7 cellular contexts compared by ENCODE assay signal in genomic region chr11:64876835-64877341, GRCh38. TPM values are rescaled to one million over a fixed set of nuclear protein-coding genes. Genes with fewer than 3 reads are reported as not detected.
DNase-seq lines count a peak whose midpoint lies in the region; TF ChIP-seq lines count a peak whose summit lies in the region.

No MANE protein-coding gene starts in this region.

- DNase-seq in glomerular visceral epithelial cell (ENCODE audit: extremely low spot score) = peak; percentile 60
- no peak for DNase-seq in sigmoid colon
- DNase-seq in NOMO-1 (lab: John Stamatoyannopoulos, UW; ENCODE audit: unreplicated experiment in 2 of 2) = no peak
- no peak for DNase-seq in activated gamma-delta T cell treated with Interleukin-2 at 50 U/mL for 16 hours
- DNase-seq in activated CD4-positive, alpha-beta T cell treated with anti-CD3 and anti-CD28 coated beads, Interleukin-2, amount 50 U/mL, for 4 hours = no peak

- no peaks in the 10 kb centered on the region for H3K27me3 ChIP-seq in sigmoid colon

- TF ChIP-seq CTCF in HEK293 (tag by site-specific recombination; IDR thresholded peaks at IDR 0.05) = no peak
- TF ChIP-seq CTCF in WI38 (IDR thresholded peaks at IDR 0.05; ENCODE audit: low read depth, low read length) = no peak
- no peak for TF ChIP-seq CTCF in sigmoid colon (IDR thresholded peaks at IDR 0.05)

- TF ChIP-seq POLR2A in sigmoid colon (IDR thresholded peaks at IDR 0.05) = no peak

- peak overlapping the region; percentile 66 for H3K4me3 ChIP-seq in HEK293 (ENCODE audit: low read depth, low read length)
- H3K4me3 ChIP-seq in WI38 (ENCODE audit: low read depth, low read length) = peak overlapping the region; percentile 99
- H3K4me3 ChIP-seq in sigmoid colon = peak overlapping the region; percentile 61 to 89 (median 72)

- intact Hi-C loops in sigmoid colon (cut with DNase I) = no loop called here

- TF ChIP-seq EP300 in sigmoid colon (IDR thresholded peaks at IDR 0.05) = no peak

- H3K36me3 ChIP-seq in HEK293 (ENCODE audit: control insufficient read depth in 2 of 2, insufficient read depth in 1 of 2, low read length in 2 of 2) (peaks cover 0 to 22% of the 10 kb centered on the region in 2 experiments; a peak in 1 of 3 replicates), sigmoid colon (peaks cover 5 to 17% (median 13%) of the 10 kb centered on the region in 4 donors)

- CTCF ChIA-PET in HEK293 (lab: Yijun Ruan, JAX) = interaction anchor here (0.6 to 4.6 kb wide), 10 partner anchors 8 to 101 kb away, joined by 3 to 36 read pairs (median 8); no protein-coding TSS in a partner anchor

- H3K27ac ChIP-seq in HEK293 (ENCODE audit: extremely low read depth, low read depth, low read length) = no peak overlapping the region
- H3K27ac ChIP-seq in sigmoid colon = peak overlapping the region; percentile 84 to 97 (median 94)

- H3K4me1 ChIP-seq in HEK293 (ENCODE audit: control insufficient read depth, insufficient read depth, low read length) (no peaks in the 10 kb centered on the region), sigmoid colon (peaks cover 0 to 66% (median 62%) of the 10 kb centered on the region in 4 donors)

- no peaks in the 10 kb centered on the region for H3K9me3 ChIP-seq in HEK293 (ENCODE audit: control insufficient read depth, insufficient read depth, low read depth, low read length)
- H3K9me3 ChIP-seq in sigmoid colon = no peaks in the 10 kb centered on the region

- POLR2A ChIA-PET in HEK293 (lab: Yijun Ruan, JAX) = interaction anchor here (0.6 to 2.8 kb wide), 5 partner anchors 8 to 98 kb away, joined by 3 to 23 read pairs (median 4); partner anchors contain the start of gene SF1

- 5 to 25% methylated on average over 14 of the region's 14 CpGs for WGBS in sigmoid colon, 2 donors

TF ChIP-seq in HEK293, 187 proteins besides CTCF, POLR2A, EP300 and RAD21:
- peak; percentile 45 for TF ChIP-seq KLF1 (tag by site-specific recombination; IDR thresholded peaks at IDR 0.05)
- no peak for TF ChIP-seq WT1 (tag by site-specific recombination; IDR thresholded peaks at IDR 0.05)
- peak; percentile 18; the same call in 1 of the 2 replicates for TF ChIP-seq ZNF335 (tag by site-specific recombination; conservative IDR thresholded peaks at IDR 0.05)

RNA-seq across cellular contexts. Expression of gene EHD1, which starts 1.5 kb away (rescaled TPM):
- total RNA-seq in sigmoid colon = 10 to 100 TPM; 38.5 to 73.1 (median 44.1) TPM
- 10 to 100 TPM; 27.0 to 54.0 (median 29.4) TPM for polyA plus RNA-seq in sigmoid colon

RNA-seq across cellular contexts. Expression of gene CDC42BPG, which starts 32.4 kb away (rescaled TPM):
- total RNA-seq in sigmoid colon = under 1 TPM in 3 of 4 donors, not detected in 1; 0.16 to 0.83 (median 0.36) TPM
- 10 to 100 TPM; 19.8 to 39.8 (median 20.8) TPM for polyA plus RNA-seq in sigmoid colon

RNA-seq across cellular contexts. Expression of gene ATG2A, which starts 40.1 kb away (rescaled TPM):
- 10 to 100 TPM; 12.1 to 22.7 (median 14.4) TPM for total RNA-seq in sigmoid colon
- polyA plus RNA-seq in sigmoid colon = 10 to 100 TPM; 13.2 to 27.6 (median 19.4) TPM

RNA-seq across cellular contexts. Expression of gene PPP2R5B, which starts 47.6 kb away (rescaled TPM):
- 10 to 100 TPM; 17.8 to 27.3 (median 21.3) TPM for total RNA-seq in sigmoid colon
- 10 to 100 TPM; 15.6 to 23.4 (median 18.1) TPM for polyA plus RNA-seq in sigmoid colon

RNA-seq across cellular contexts. Expression of gene GPHA2, which starts 58.8 kb away (rescaled TPM):
- 1 to 10 TPM in 1 of 4 donors, not detected in 3; 2.9 TPM for total RNA-seq in sigmoid colon
- under 1 TPM in 1 of 3 donors, not detected in 2; 0.47 TPM for polyA plus RNA-seq in sigmoid colon
